In the genomic region with DNA sequence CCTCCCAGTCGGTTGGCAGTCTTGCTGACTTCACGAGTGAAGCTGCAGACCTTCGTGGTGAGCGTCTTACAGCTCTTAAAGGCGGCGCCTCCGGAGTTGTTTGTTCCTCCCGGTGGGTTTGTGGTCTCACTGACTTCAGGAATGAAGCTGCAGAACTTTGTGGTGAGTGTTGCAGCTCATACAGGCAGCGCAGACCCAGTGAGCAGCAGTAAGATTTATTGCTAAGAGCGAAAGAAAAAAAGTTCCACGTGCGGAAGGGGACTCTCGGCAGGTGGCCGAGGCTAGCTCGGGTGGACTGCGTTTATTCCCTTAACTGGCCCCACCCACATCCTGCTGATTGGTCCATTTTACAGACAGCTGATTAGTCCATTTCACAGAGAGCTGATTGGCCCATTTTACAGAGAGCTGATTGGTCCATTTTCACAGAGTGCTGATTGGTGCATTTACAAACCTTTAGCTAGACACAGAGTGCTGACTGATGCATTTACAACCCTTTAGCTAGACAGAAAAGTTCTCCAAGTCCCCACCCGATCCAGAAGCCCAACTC, we compare ENCODE assay signal across 19 cellular contexts.
A peak's percentile ranks its signal among the peaks of the same experiment; 100 is the strongest.
DNase-seq lines count a peak whose midpoint lies in the region; ATAC-seq lines count a peak whose summit lies in the region.
"Had no signal": no experiment of that assay in that cellular context is flagged by ENCODE, and none has a peak within 500 bp of the region (broad histone marks: within the 10 kb centered on the region; RNA-seq: fewer than 3 reads in every experiment).

No MANE protein-coding gene starts in this region.

- no peak overlapping the region for H3K4me2 ChIP-seq in neuronal stem cell (ENCODE audit: insufficient read depth, low read length, poor library complexity, severe bottlenecking)

- no peak overlapping the region for H2BK120ac ChIP-seq in neuronal stem cell (ENCODE audit: low read depth, low read length)

- H4K8ac ChIP-seq in neuronal stem cell (ENCODE audit: low read depth, low read length): no peak overlapping the region

- no peak overlapping the region for H4K91ac ChIP-seq in neuronal stem cell (ENCODE audit: low read depth, low read length, poor library complexity)

- WGBS in neuronal stem cell (ENCODE audit: extremely low coverage in 2 of 2, insufficient read length in 2 of 2, insufficient replicate concordance in 1 of 2), 2 donors: no CpG with 5 or more reads among the region's 17 CpGs

- peaks cover 0 to 2% of the 10 kb centered on the region in 2 donors for H3K36me3 Mint-ChIP-seq in activated T-cell treated with anti-CD3 and anti-CD28 coated beads, Interleukin-2, amount 50 U/mL, for 72 hours (ENCODE audit: insufficient read depth in 2 of 2)
- H3K36me3 Mint-ChIP-seq: CD14-positive monocyte had no signal

- H3K4me3 Mint-ChIP-seq in activated T-cell treated with anti-CD3 and anti-CD28 coated beads, Interleukin-2, amount 50 U/mL, for 72 hours: no peak overlapping the region

- no peaks in the 10 kb centered on the region for H3K79me1 ChIP-seq in neuronal stem cell (ENCODE audit: low read depth, low read length)

- H2BK5ac ChIP-seq in neuronal stem cell (ENCODE audit: low read length): no peak overlapping the region

- H3K27ac ChIP-seq in SK-N-MC (no peak overlapping the region), neuronal stem cell (replicated peaks; ENCODE audit: low read length) (no peak overlapping the region)
- H3K27ac ChIP-seq: HL-60 had no signal

- H3K9me3 Mint-ChIP-seq in activated T-cell treated with anti-CD3 and anti-CD28 coated beads, Interleukin-2, amount 50 U/mL, for 72 hours: peaks cover 2 to 6% of the 10 kb centered on the region in 2 donors

- no peaks in the 10 kb centered on the region for H3K4me1 ChIP-seq in neuronal stem cell (ENCODE audit: control insufficient read depth in 2 of 2, insufficient read depth in 1 of 2, low read depth in 1 of 2, low read length in 2 of 2)
- H3K4me1 ChIP-seq: HAP-1 had no signal

- no peaks in the 10 kb centered on the region for H3K27me3 Mint-ChIP-seq in activated T-cell treated with anti-CD3 and anti-CD28 coated beads, Interleukin-2, amount 50 U/mL, for 72 hours (ENCODE audit: low read depth)

- no peak overlapping the region for H3K18ac ChIP-seq in neuronal stem cell (ENCODE audit: low read length)

- H3K14ac ChIP-seq in neuronal stem cell (ENCODE audit: low read length): no peak overlapping the region

- peak overlapping the region; percentile 52 for H3K4me3 ChIP-seq in SK-N-MC
- no peak overlapping the region for H3K4me3 ChIP-seq in neuronal stem cell (ENCODE audit: low read length in 2 of 2)
- H3K4me3 ChIP-seq: HAP-1 had no signal

- H3K9ac ChIP-seq in SK-N-MC (ENCODE audit: insufficient read length): no peak overlapping the region
- H3K9ac ChIP-seq in neuronal stem cell (ENCODE audit: low read depth, low read length, poor library complexity): no peak overlapping the region

- no peaks in the 10 kb centered on the region for H3K36me3 ChIP-seq in SK-N-MC (ENCODE audit: insufficient read depth, low read length)
- H3K36me3 ChIP-seq in neuronal stem cell (replicated peaks in 1 of 2; ENCODE audit: control insufficient read depth in 2 of 2, insufficient read depth in 2 of 2, low read length in 2 of 2): no peaks in the 10 kb centered on the region
- H3K36me3 ChIP-seq: HAP-1 had no signal

- no peak overlapping the region for H3K4ac ChIP-seq in neuronal stem cell (ENCODE audit: low read length)

- H2AK5ac ChIP-seq in neuronal stem cell (ENCODE audit: low read depth, low read length): no peak overlapping the region

- H2AFZ ChIP-seq in neuronal stem cell (ENCODE audit: low read length): peak overlapping the region; percentile 40

- H3K27ac Mint-ChIP-seq in activated T-cell treated with anti-CD3 and anti-CD28 coated beads, Interleukin-2, amount 50 U/mL, for 72 hours: no peak overlapping the region
- H3K27ac Mint-ChIP-seq: CD14-positive monocyte had no signal

- H2BK12ac ChIP-seq in neuronal stem cell (ENCODE audit: low read length): no peak overlapping the region

- H3K9me3 ChIP-seq in SK-N-MC (ENCODE audit: low read depth, low read length): peaks cover 3% of the 10 kb centered on the region; the same call in 1 of the 2 replicates
- H3K9me3 ChIP-seq in neuronal stem cell (replicated peaks in 1 of 2; ENCODE audit: control insufficient read depth in 2 of 2, insufficient read depth in 1 of 2, low read depth in 1 of 2, low read length in 2 of 2): peaks cover 0 to 3% of the 10 kb centered on the region in 2 donors
- H3K9me3 ChIP-seq: HAP-1 had no signal

- DNase-seq in activated T-cell treated with anti-CD3 and anti-CD28 coated beads, Interleukin-2, amount 50 U/mL, for 72 hours: peak in 1 of 2 donors; percentile 2
- DNase-seq in activated T-cell treated with anti-CD3 and anti-CD28 coated beads for 4 hours: no peak
- peak; percentile 94 for DNase-seq in MV-4-11 (lab: John Stamatoyannopoulos, UW)
- no peak for DNase-seq in SK-N-MC (ENCODE audit: low read depth, low spot score)
- DNase-seq in neuronal stem cell (ENCODE audit: low spot score): no peak
- DNase-seq in NCI-H2107 (lab: John Stamatoyannopoulos, UW): no peak
- no peak for DNase-seq in DMS 273 treated with DMSO at 0.1 percent for 48 hours (lab: John Stamatoyannopoulos, UW)
- no peak for DNase-seq in GM19240 (ENCODE audit: insufficient read length, low spot score)
- DNase-seq: AML-193, COR-L47, DMS53, NCI-H1436, NCI-H2029, NCI-H2171 treated with DMSO at 0.1 percent for 48 hours, NCI-H446 treated with DMSO at 0.1 percent for 48 hours, Right ventricle myocardium superior had no signal

- peak; percentile 50 to 55 for ATAC-seq in activated T-cell treated with anti-CD3 and anti-CD28 coated beads, Interleukin-2, amount 50 U/mL, for 72 hours (replicated peaks in 1 of 2)

- no peaks in the 10 kb centered on the region for H3K27me3 ChIP-seq in neuronal stem cell (ENCODE audit: control insufficient read depth in 3 of 3, insufficient read depth in 3 of 3, low read depth in 1 of 3, low read length in 3 of 3)

- no peaks in the 10 kb centered on the region for H3K4me1 Mint-ChIP-seq in activated T-cell treated with anti-CD3 and anti-CD28 coated beads, Interleukin-2, amount 50 U/mL, for 72 hours (ENCODE audit: low read depth)
- H3K4me1 Mint-ChIP-seq: CD14-positive monocyte had no signal

- no peak overlapping the region for H3K23ac ChIP-seq in neuronal stem cell (ENCODE audit: low read depth, low read length, poor library complexity)

- H2BK15ac ChIP-seq in neuronal stem cell (ENCODE audit: low read length): no peak overlapping the region
